In the genomic region with DNA sequence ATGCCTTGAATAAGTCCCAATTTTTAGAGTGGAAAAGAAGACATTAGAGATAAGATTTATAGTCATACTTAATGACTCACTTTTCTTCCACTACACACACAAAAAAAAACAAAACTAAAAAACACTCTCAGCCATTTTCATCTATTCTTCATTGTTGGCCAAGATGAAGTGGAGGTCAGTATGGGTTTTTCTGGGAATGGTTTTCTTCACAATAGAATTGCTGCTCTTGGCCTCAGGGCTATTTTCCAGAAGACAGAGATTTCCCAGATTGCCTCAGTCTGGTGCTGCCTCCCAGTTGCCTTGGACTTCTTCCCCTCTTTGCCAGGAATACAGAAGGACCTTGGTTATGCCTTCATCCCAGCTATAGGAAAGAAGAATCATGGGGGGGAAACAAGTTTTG, we compare ENCODE assay signal across 19 cellular contexts.
A peak's percentile ranks its signal among the peaks of the same experiment; 100 is the strongest.
DNase-seq lines count a peak whose midpoint lies in the region; ATAC-seq lines count a peak whose summit lies in the region.
"Had no signal": no experiment of that assay in that cellular context is flagged by ENCODE, and none has a peak within 500 bp of the region (broad histone marks: within the 10 kb centered on the region; RNA-seq: fewer than 3 reads in every experiment).

No MANE protein-coding gene starts in this region.

- peaks cover 18% of the 10 kb centered on the region for H3K4me1 ChIP-seq in adipocyte (ENCODE audit: control insufficient read depth, insufficient read depth, low read length)
- H3K4me1 ChIP-seq: BLaER1 had no signal

- no peaks in the 10 kb centered on the region for H3K27me3 ChIP-seq in adipocyte (replicated peaks; ENCODE audit: control insufficient read depth, insufficient read depth, low read length)
- H3K27me3 ChIP-seq: BLaER1, MG63, Peyer's patch had no signal

- ATAC-seq in HG02588 (IDR thresholded peaks at IDR 0.05; ENCODE audit: unreplicated experiment) (no peak), GM19023 (IDR thresholded peaks at IDR 0.05; ENCODE audit: unreplicated experiment) (no peak)
- ATAC-seq: CD8-positive, alpha-beta T cell had no signal

- no peaks in the 10 kb centered on the region for H3K36me3 ChIP-seq in adipocyte (ENCODE audit: control insufficient read depth, insufficient read depth, low read length, severe bottlenecking)
- H3K36me3 ChIP-seq: BLaER1, MG63, Peyer's patch had no signal

- DNase-seq in GM04503 (ENCODE audit: low read depth) (peak; percentile 15), adipocyte (ENCODE audit: low read depth) (peak; percentile 20), fibroblast of peridontal ligament (ENCODE audit: extremely low read depth) (peak; percentile 2), stromal cell of bone marrow (ENCODE audit: low read depth) (peak; percentile 74), Ammon's horn (ENCODE audit: low spot score) (no peak), HT-29 (ENCODE audit: low spot score) (no peak)
- DNase-seq: CD8-positive, alpha-beta T cell; GDM1; H7; MG63; NCI-H1092 treated with DMSO at 0.1 percent for 48 hours; NCI-H1694; NCI-H2227 treated with DMSO at 0.1 percent for 48 hours; NCI-H524 treated with DMSO at 0.1 percent for 48 hours; Peyer's patch; SHP77 had no signal

- H3K4me3 ChIP-seq in adipocyte (ENCODE audit: low read length) = no peak overlapping the region
- H3K4me3 ChIP-seq: BLaER1, MG63, Peyer's patch had no signal

- no peaks in the 10 kb centered on the region for H3K9me3 ChIP-seq in adipocyte (ENCODE audit: control insufficient read depth, low read length)
- H3K9me3 ChIP-seq: BLaER1, MG63, Peyer's patch had no signal

- no peak overlapping the region for H3K9ac ChIP-seq in adipocyte (ENCODE audit: low read length)
- H3K9ac ChIP-seq: BLaER1 had no signal

Comparison
In these comparisons a context has a peak if more than half of its experiments do, and no peak if none do; other contexts are left out.
1. DNase-seq: peak in GM04503 (single experiment), adipocyte (single experiment), fibroblast of peridontal ligament (single experiment) and stromal cell of bone marrow (single experiment); none in Ammon's horn (single experiment) and HT-29 (single experiment).